In the genomic region with DNA sequence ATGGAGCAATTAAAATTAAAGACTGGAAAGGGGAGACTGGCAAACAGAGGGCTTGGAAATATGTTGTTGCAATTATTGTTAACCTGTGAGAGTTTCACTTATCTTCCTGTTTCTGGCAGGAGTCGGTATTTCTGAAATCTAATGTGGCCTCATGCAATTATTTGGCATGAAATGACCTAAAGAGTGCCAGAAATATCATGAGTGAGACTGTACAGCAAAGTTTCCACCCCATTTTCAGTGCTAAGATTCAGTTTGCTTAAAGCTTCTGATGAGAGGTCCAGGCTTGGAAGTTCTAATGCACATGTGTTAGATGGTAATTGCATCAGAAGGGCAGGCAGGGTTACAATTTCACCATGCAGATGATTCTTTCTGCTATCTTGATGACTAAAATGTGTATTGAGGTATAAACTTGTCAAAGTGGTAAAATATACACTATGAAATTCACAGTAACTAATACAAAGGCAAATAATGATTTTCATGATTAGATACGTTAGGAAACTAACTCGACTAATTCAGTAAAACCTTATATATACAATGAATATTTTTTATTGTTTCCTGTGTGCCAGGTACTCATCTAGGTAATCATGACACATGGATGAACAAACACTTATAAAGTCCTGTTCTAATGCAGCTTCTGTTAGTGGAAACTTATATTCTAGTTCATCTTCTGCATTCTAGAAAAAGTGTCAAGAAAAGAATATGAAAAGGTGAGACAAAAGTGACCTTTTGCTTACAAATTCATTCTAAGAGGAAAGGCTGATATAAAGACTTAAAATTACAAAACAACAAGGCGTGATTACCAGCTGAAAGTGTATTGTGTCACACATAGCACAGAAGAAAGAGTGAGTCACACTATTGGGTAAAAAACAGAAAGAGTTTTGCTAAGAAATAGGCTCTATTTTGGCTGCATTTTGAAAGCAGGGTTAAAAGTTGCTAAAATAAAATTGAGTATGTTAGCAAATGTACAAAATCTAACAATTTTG, we compare ENCODE assay signal across 9 cellular contexts.
DNase-seq lines count a peak whose midpoint lies in the region; ATAC-seq and TF ChIP-seq lines count a peak whose summit lies in the region.
"Had no signal": no experiment of that assay in that cellular context is flagged by ENCODE, and none has a peak within 500 bp of the region (broad histone marks: within the 10 kb centered on the region; RNA-seq: fewer than 3 reads in every experiment).

No MANE protein-coding gene starts in this region.

- no peak overlapping the region for H4K5ac ChIP-seq in H9 (ENCODE audit: insufficient read length, low read depth, low read length)

- H3K9me3 ChIP-seq in neural progenitor cell (ENCODE audit: low read depth) (no peaks in the 10 kb centered on the region), H9 (ENCODE audit: control insufficient read depth, low read depth, low read length) (no peaks in the 10 kb centered on the region)

- no peak for TF ChIP-seq CTCF in cardiac fibroblast (IDR thresholded peaks at IDR 0.05; ENCODE audit: low read depth, low read length)
- no peak for TF ChIP-seq CTCF in neural progenitor cell (IDR thresholded peaks at IDR 0.05)
- no peak for TF ChIP-seq CTCF in H9 (conservative IDR thresholded peaks at IDR 0.05)

- H3K27ac ChIP-seq in neural progenitor cell (no peak overlapping the region), H9 (ENCODE audit: insufficient read length, low read depth, low read length) (no peak overlapping the region)

- H3K36me3 ChIP-seq in neural progenitor cell = no peaks in the 10 kb centered on the region

- H3K4me1 Mint-ChIP-seq in neural progenitor cell (no peaks in the 10 kb centered on the region), H9 (peaks cover 4% of the 10 kb centered on the region in 2 experiments; a peak in 3 of 4 replicates)
- H3K4me1 Mint-ChIP-seq in stimulated activated memory B cell treated with anti-CD40 and anti-IgM and Interleukin-4, amounts not matched to agents 10 μg/mL and 1 μg/mL and 100 μg/mL, for 72 hours = no peaks in the 10 kb centered on the region

- no peaks in the 10 kb centered on the region for H3K23me2 ChIP-seq in H9 (ENCODE audit: insufficient read length, low read depth, low read length, poor library complexity, severe bottlenecking)

- no peak overlapping the region for H4K91ac ChIP-seq in H9 (ENCODE audit: insufficient read length, low read depth, low read length)

- DNase-seq in EH (ENCODE audit: low read depth) (peak; percentile 33), NCI-H226 (peak; percentile 59), cardiac fibroblast (ENCODE audit: low read depth in 2 of 2) (peak; percentile 71 to 88), neural progenitor cell (ENCODE audit: low spot score) (no peak), medulla oblongata (ENCODE audit: extremely low spot score) (no peak), H9 (no peak)
- DNase-seq in effector CD4-positive, alpha-beta T cell = no peak
- DNase-seq: SW 1271 had no signal

- no peak overlapping the region for H2AK5ac ChIP-seq in H9 (ENCODE audit: insufficient read length, low read length)

- no peak overlapping the region for H3K18ac ChIP-seq in H9 (ENCODE audit: insufficient read length, low read depth, low read length)

- no peak overlapping the region for H4K8ac ChIP-seq in H9 (replicated peaks; ENCODE audit: insufficient read length, low read depth, low read length)

- H3K27me3 Mint-ChIP-seq in neural progenitor cell (ENCODE audit: insufficient read depth, low read depth) (peaks cover 3% of the 10 kb centered on the region), H9 (ENCODE audit: low read depth) (no peaks in the 10 kb centered on the region)
- no peaks in the 10 kb centered on the region for H3K27me3 Mint-ChIP-seq in stimulated activated memory B cell treated with anti-CD40 and anti-IgM and Interleukin-4, amounts not matched to agents 10 μg/mL and 1 μg/mL and 100 μg/mL, for 72 hours

- H3K27ac Mint-ChIP-seq in neural progenitor cell (no peak overlapping the region), H9 (peak overlapping the region in 1 of 3 experiments; percentile 71; a peak in 1 of 7 replicates)
- H3K27ac Mint-ChIP-seq in stimulated activated memory B cell treated with anti-CD40 and anti-IgM and Interleukin-4, amounts not matched to agents 10 μg/mL and 1 μg/mL and 100 μg/mL, for 72 hours = no peak overlapping the region

- H2BK15ac ChIP-seq in H9 (ENCODE audit: low read depth, low read length) = no peak overlapping the region

- no peaks in the 10 kb centered on the region for H3K79me1 ChIP-seq in H9 (ENCODE audit: insufficient read depth, low read depth, low read length, poor library complexity, severe bottlenecking)

- no peaks in the 10 kb centered on the region for H3K36me3 Mint-ChIP-seq in neural progenitor cell
- no peaks in the 10 kb centered on the region for H3K36me3 Mint-ChIP-seq in H9 (ENCODE audit: insufficient read depth in 1 of 3, low read depth in 3 of 3)
- H3K36me3 Mint-ChIP-seq in stimulated activated memory B cell treated with anti-CD40 and anti-IgM and Interleukin-4, amounts not matched to agents 10 μg/mL and 1 μg/mL and 100 μg/mL, for 72 hours = no peaks in the 10 kb centered on the region

- H3K4me1 ChIP-seq in neural progenitor cell = no peaks in the 10 kb centered on the region
- no peaks in the 10 kb centered on the region for H3K4me1 ChIP-seq in H9 (ENCODE audit: insufficient read depth, low read length)

- H3K56ac ChIP-seq in H9 (ENCODE audit: insufficient read length, low read depth, low read length) = no peak overlapping the region

- H2BK5ac ChIP-seq in H9 (ENCODE audit: insufficient read length, low read length) = no peak overlapping the region

- H3K9ac ChIP-seq in neural progenitor cell (no peak overlapping the region), H9 (ENCODE audit: extremely low read depth, insufficient read length, low read length) (no peak overlapping the region)

- no peak overlapping the region for H3T11ph ChIP-seq in H9 (ENCODE audit: low read length)

- no peaks in the 10 kb centered on the region for H3F3A ChIP-seq in neural progenitor cell (ENCODE audit: low read depth)

- no peak overlapping the region for H2BK20ac ChIP-seq in H9 (ENCODE audit: low read depth, low read length, poor library complexity, severe bottlenecking)

- no peaks in the 10 kb centered on the region for H3K27me3 ChIP-seq in neural progenitor cell
- no peaks in the 10 kb centered on the region for H3K27me3 ChIP-seq in H9 (ENCODE audit: insufficient read depth, low read length)

- no peak for ATAC-seq in stimulated activated memory B cell treated with anti-CD40 and anti-IgM and Interleukin-4, amounts not matched to agents 10 μg/mL and 1 μg/mL and 100 μg/mL, for 72 hours

- H3K4me3 ChIP-seq in cardiac fibroblast (replicated peaks in 1 of 2; ENCODE audit: low read depth in 2 of 2, low read length in 2 of 2) (no peak overlapping the region), neural progenitor cell (no peak overlapping the region)

- H3K4me3 Mint-ChIP-seq in neural progenitor cell = no peak overlapping the region
- no peak overlapping the region for H3K4me3 Mint-ChIP-seq in H9
- no peak overlapping the region for H3K4me3 Mint-ChIP-seq in stimulated activated memory B cell treated with anti-CD40 and anti-IgM and Interleukin-4, amounts not matched to agents 10 μg/mL and 1 μg/mL and 100 μg/mL, for 72 hours

- H3K23ac ChIP-seq in H9 (ENCODE audit: insufficient read length, low read depth, low read length) = no peak overlapping the region

- H4K20me1 ChIP-seq in neural progenitor cell (ENCODE audit: low read depth) (no peaks in the 10 kb centered on the region), H9 (ENCODE audit: control insufficient read depth, insufficient read depth, insufficient read length) (no peaks in the 10 kb centered on the region)

- H3K79me2 ChIP-seq in neural progenitor cell (ENCODE audit: low read depth) (no peaks in the 10 kb centered on the region), H9 (ENCODE audit: insufficient read depth, low read length) (no peaks in the 10 kb centered on the region)

- no CpG with 5 or more reads among the region's 4 CpGs for WGBS in H9 (ENCODE audit: extremely low coverage, insufficient read length, low lambda C conversion rate)

- H2AFZ ChIP-seq in neural progenitor cell (replicated peaks) (peak overlapping the region; percentile 23), H9 (ENCODE audit: low read length) (no peak overlapping the region)

- H3K14ac ChIP-seq in H9 (ENCODE audit: insufficient read depth, low read length) = no peak overlapping the region

- H3K9me3 Mint-ChIP-seq in neural progenitor cell = no peaks in the 10 kb centered on the region
- H3K9me3 Mint-ChIP-seq in H9 = no peaks in the 10 kb centered on the region
- no peaks in the 10 kb centered on the region for H3K9me3 Mint-ChIP-seq in stimulated activated memory B cell treated with anti-CD40 and anti-IgM and Interleukin-4, amounts not matched to agents 10 μg/mL and 1 μg/mL and 100 μg/mL, for 72 hours

- no peak overlapping the region for H3K4ac ChIP-seq in H9 (ENCODE audit: low read depth, low read length)

- H3K4me2 ChIP-seq in neural progenitor cell = no peak overlapping the region
- H3K4me2 ChIP-seq in H9 (ENCODE audit: insufficient read depth, insufficient read length, low read length) = no peak overlapping the region

- no peak overlapping the region for H2BK12ac ChIP-seq in H9 (ENCODE audit: insufficient read length, low read depth, low read length)

- H2BK120ac ChIP-seq in H9 (ENCODE audit: low read depth, low read length, poor library complexity, severe bottlenecking) = no peak overlapping the region

Comparison
In these comparisons a context has a peak if more than half of its experiments do, and no peak if none do; other contexts are left out.
1. DNase-seq: peak in EH (single experiment), NCI-H226 (single experiment) and cardiac fibroblast (2 of 2); none in neural progenitor cell (single experiment), medulla oblongata (single experiment), H9 (single experiment) and effector CD4-positive, alpha-beta T cell (single experiment).